Comparison of ENCODE assay signal across 2 cellular contexts in the genomic region with DNA sequence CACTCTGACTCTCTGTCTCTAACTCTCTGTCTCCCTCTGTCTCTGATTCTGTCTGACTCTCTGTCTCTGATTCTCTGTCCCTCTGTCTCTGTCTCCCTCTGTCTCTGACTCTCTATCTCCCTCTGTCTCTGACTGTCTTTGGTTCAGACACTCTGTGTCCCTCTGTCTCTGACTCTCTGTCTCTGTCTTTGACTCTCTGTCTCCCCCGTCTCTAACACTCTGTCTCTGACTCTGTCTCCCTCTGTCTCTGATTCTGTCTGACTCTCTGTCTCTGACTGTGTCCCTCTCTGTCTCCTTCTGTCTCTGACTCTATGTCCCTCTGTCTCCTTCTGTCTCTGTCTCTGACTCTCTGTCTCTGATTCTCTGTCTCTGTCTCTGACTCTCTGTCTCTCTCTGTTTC.
TF ChIP-seq lines count a peak whose summit lies in the region.

No MANE protein-coding gene starts in this region.

TF ChIP-seq in HepG2, 621 proteins besides CTCF, POLR2A, EP300 and RAD21 (continues in another document):
- TF ChIP-seq TCF7L2 (IDR thresholded peaks at IDR 0.05; ENCODE audit: low read depth, low read length): no peak
- TF ChIP-seq SUZ12 (IDR thresholded peaks at IDR 0.05; ENCODE audit: low read depth, low read length): no peak
- TF ChIP-seq KLF15 (CRISPR knock-in tag; IDR thresholded peaks at IDR 0.05; ENCODE audit: borderline replicate concordance): no peak
- no peak for TF ChIP-seq MTA3 (CRISPR knock-in tag; IDR thresholded peaks at IDR 0.05)
- TF ChIP-seq MBD4 (IDR thresholded peaks at IDR 0.05; ENCODE audit: borderline replicate concordance, low read length): no peak
- no peak for TF ChIP-seq PTBP1 (IDR thresholded peaks at IDR 0.05; ENCODE audit: low read depth, low read length, poor library complexity, severe bottlenecking)
- no peak for TF ChIP-seq RBM39 (IDR thresholded peaks at IDR 0.05; ENCODE audit: low read depth, low read length, poor library complexity, severe bottlenecking)
- no peak for TF ChIP-seq SMARCC2 (IDR thresholded peaks at IDR 0.05)
- TF ChIP-seq TIGD3 (CRISPR knock-in tag; IDR thresholded peaks at IDR 0.05; ENCODE audit: borderline replicate concordance): no peak
- TF ChIP-seq ZNF207 (IDR thresholded peaks at IDR 0.05; ENCODE audit: borderline replicate concordance): 0 out of 2 replicates have a peak, but pooled peaks have one; percentile 35
- 0 out of 2 replicates have a peak, but pooled peaks have one; percentile 4 for TF ChIP-seq RAD51 (IDR thresholded peaks at IDR 0.05; ENCODE audit: borderline replicate concordance)
- peak; percentile 8; the same call in 1 of the 2 replicates for TF ChIP-seq TRIM22 (IDR thresholded peaks at IDR 0.05)
- TF ChIP-seq, protein P1, sequence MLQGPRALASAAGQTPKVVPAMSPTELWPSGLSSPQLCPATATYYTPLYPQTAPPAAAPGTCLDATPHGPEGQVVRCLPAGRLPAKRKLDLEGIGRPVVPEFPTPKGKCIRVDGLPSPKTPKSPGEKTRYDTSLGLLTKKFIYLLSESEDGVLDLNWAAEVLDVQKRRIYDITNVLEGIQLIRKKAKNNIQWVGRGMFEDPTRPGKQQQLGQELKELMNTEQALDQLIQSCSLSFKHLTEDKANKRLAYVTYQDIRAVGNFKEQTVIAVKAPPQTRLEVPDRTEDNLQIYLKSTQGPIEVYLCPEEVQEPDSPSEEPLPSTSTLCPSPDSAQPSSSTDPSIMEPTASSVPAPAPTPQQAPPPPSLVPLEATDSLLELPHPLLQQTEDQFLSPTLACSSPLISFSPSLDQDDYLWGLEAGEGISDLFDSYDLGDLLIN (CRISPR knock-in tag; IDR thresholded peaks at IDR 0.05; ENCODE audit: borderline replicate concordance): no peak
- TF ChIP-seq, protein P2, sequence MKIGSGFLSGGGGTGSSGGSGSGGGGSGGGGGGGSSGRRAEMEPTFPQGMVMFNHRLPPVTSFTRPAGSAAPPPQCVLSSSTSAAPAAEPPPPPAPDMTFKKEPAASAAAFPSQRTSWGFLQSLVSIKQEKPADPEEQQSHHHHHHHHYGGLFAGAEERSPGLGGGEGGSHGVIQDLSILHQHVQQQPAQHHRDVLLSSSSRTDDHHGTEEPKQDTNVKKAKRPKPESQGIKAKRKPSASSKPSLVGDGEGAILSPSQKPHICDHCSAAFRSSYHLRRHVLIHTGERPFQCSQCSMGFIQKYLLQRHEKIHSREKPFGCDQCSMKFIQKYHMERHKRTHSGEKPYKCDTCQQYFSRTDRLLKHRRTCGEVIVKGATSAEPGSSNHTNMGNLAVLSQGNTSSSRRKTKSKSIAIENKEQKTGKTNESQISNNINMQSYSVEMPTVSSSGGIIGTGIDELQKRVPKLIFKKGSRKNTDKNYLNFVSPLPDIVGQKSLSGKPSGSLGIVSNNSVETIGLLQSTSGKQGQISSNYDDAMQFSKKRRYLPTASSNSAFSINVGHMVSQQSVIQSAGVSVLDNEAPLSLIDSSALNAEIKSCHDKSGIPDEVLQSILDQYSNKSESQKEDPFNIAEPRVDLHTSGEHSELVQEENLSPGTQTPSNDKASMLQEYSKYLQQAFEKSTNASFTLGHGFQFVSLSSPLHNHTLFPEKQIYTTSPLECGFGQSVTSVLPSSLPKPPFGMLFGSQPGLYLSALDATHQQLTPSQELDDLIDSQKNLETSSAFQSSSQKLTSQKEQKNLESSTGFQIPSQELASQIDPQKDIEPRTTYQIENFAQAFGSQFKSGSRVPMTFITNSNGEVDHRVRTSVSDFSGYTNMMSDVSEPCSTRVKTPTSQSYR (CRISPR knock-in tag; IDR thresholded peaks at IDR 0.05; ENCODE audit: borderline replicate concordance): no peak
- TF ChIP-seq ATF7 (IDR thresholded peaks at IDR 0.05): peak; percentile 24; the same call in 1 of the 2 replicates
- TF ChIP-seq ATF7 (CRISPR knock-in tag; IDR thresholded peaks at IDR 0.05): no peak
- no peak for TF ChIP-seq NFYC (CRISPR knock-in tag; IDR thresholded peaks at IDR 0.05)
- TF ChIP-seq E2F5 (CRISPR knock-in tag; conservative IDR thresholded peaks at IDR 0.05): no peak
- TF ChIP-seq ZMYM2 (CRISPR knock-in tag; IDR thresholded peaks at IDR 0.05): no peak

TF ChIP-seq in H1, 55 proteins besides CTCF, POLR2A, EP300 and RAD21:
- TF ChIP-seq HDAC2 (IDR thresholded peaks at IDR 0.05; ENCODE audit: borderline replicate concordance in 1 of 2, low read depth in 2 of 2, low read length in 2 of 2): no peak
- TF ChIP-seq MAFK (IDR thresholded peaks at IDR 0.05; ENCODE audit: low read depth, low read length): no peak
- no peak for TF ChIP-seq JUN (IDR thresholded peaks at IDR 0.05; ENCODE audit: low read depth, low read length)
- TF ChIP-seq SUZ12 (IDR thresholded peaks at IDR 0.05; ENCODE audit: low read length): no peak
- TF ChIP-seq RFX5 (IDR thresholded peaks at IDR 0.05; ENCODE audit: borderline replicate concordance, low read depth, low read length): no peak
- TF ChIP-seq NRF1 (IDR thresholded peaks at IDR 0.05; ENCODE audit: low read depth, low read length): no peak
- no peak for TF ChIP-seq BRCA1 (IDR thresholded peaks at IDR 0.05; ENCODE audit: low read depth, low read length)
- no peak for TF ChIP-seq HDAC6 (IDR thresholded peaks at IDR 0.05; ENCODE audit: low read depth, low read length)
- TF ChIP-seq CTBP2 (IDR thresholded peaks at IDR 0.05; ENCODE audit: borderline replicate concordance, insufficient read depth, insufficient read length, low read length): no peak
- no peak for TF ChIP-seq GTF2F1 (IDR thresholded peaks at IDR 0.05; ENCODE audit: borderline replicate concordance, low read depth, low read length)
